ENCODE assay signal across 28 cellular contexts in the genomic region with DNA sequence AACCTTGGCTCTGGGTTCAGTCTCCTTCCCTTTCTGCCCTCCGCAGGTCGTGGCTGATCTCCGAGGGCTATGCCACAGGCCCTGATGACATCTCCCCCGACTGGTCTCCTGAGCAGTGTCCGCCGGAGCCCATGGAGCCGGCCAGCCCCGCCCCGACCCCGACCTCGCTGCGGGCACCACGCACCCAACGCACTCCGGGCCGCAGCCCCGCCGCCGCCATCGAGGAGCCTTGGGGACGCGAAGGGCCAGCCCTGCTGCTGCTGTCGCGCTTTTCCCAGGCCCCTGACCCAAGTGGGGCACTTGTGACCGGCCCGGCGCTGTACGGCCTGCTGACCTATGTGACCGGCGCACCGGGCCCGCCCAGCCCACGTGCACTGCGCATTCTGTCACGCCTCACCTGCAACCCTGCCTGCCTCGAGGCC. TPM values are rescaled to one million over a fixed set of nuclear protein-coding genes. Genes with fewer than 3 reads are reported as not detected.
DNase-seq lines count a peak whose midpoint lies in the region; ATAC-seq and TF ChIP-seq lines count a peak whose summit lies in the region.
"Had no signal": no experiment of that assay in that cellular context is flagged by ENCODE, and none has a peak within 500 bp of the region (broad histone marks: within the 10 kb centered on the region; RNA-seq: fewer than 3 reads in every experiment).

No MANE protein-coding gene starts in this region.

- H3K36me3 ChIP-seq in SK-N-SH (replicated peaks in 1 of 2; ENCODE audit: control insufficient read depth in 1 of 2, insufficient read depth in 2 of 2, low read length in 1 of 2): peaks cover 0 to 19% of the 10 kb centered on the region in 2 experiments
- no peaks in the 10 kb centered on the region for H3K36me3 ChIP-seq in colonic mucosa
- peaks cover 54% of the 10 kb centered on the region for H3K36me3 ChIP-seq in lower lobe of right lung
- peaks cover 4 to 60% (median 49%) of the 10 kb centered on the region in 6 donors for H3K36me3 ChIP-seq in spleen
- peaks cover 6% of the 10 kb centered on the region for H3K36me3 ChIP-seq in mammary epithelial cell (ENCODE audit: insufficient read depth, low read length)
- H3K36me3 ChIP-seq: BE2C had no signal

- no peak for TF ChIP-seq POLR2A in spleen (IDR thresholded peaks at IDR 0.05)

- DNase-seq in SK-N-SH (peak; percentile 16), colonic mucosa (peak; percentile 17), lower lobe of right lung (peak; percentile 45), spleen (peak; percentile 81), NCI-H2029 (lab: John Stamatoyannopoulos, UW) (no peak), mammary epithelial cell (no peak)
- DNase-seq in activated CD4-positive, alpha-beta T cell treated with anti-CD3 and anti-CD28 coated beads, Interleukin-2, amount 10 ng/mL, durations not matched to agents 24 days and 14 days: no peak
- DNase-seq: BE2C; CD4-positive, CD25-positive, alpha-beta regulatory T cell; DMS53; NCI-H1092 treated with DMSO at 0.1 percent for 48 hours; NCI-H1436 treated with DMSO at 0.1 percent for 48 hours; NCI-H187 treated with DMSO at 0.1 percent for 48 hours; NCI-H2107; NCI-H446; NCI-H526; NCI-H82; NK-92 treated with Interleukin-12 subunit alpha and Interleukin-12 subunit beta, amount 100 ng/mL, for 24 hours; PC-3; RPMI8226; SHP77; SW 1271 had no signal

- H3K9ac ChIP-seq in SK-N-SH (no peak overlapping the region), colonic mucosa (ENCODE audit: low read depth in 2 of 2, low read length in 2 of 2) (no peak overlapping the region), mammary epithelial cell (ENCODE audit: insufficient read depth, low read length) (no peak overlapping the region)

- peaks cover 24% of the 10 kb centered on the region for H3K4me1 Mint-ChIP-seq in activated CD4-positive, alpha-beta T cell treated with anti-CD3 and anti-CD28 coated beads, Interleukin-2, amount 10 ng/mL, durations not matched to agents 24 days and 14 days

- in situ Hi-C loops in mammary epithelial cell (cut with MboI; ENCODE audit: low sequenced_read_pairs in 2 of 2): loop anchor here in 1 of 2 donors (25.0 kb wide), 1 partner anchor 398 kb away; a partner anchor contains a TSS

- peaks cover 21% of the 10 kb centered on the region for H3K36me3 Mint-ChIP-seq in activated CD4-positive, alpha-beta T cell treated with anti-CD3 and anti-CD28 coated beads, Interleukin-2, amount 10 ng/mL, durations not matched to agents 24 days and 14 days (ENCODE audit: low read depth)

- H3K4me2 ChIP-seq in SK-N-SH (no peak overlapping the region), mammary epithelial cell (ENCODE audit: insufficient read depth, low read depth, low read length) (no peak overlapping the region)

- H3K27me3 ChIP-seq in SK-N-SH (ENCODE audit: insufficient read depth): no peaks in the 10 kb centered on the region
- H3K27me3 ChIP-seq in colonic mucosa: no peaks in the 10 kb centered on the region
- no peaks in the 10 kb centered on the region for H3K27me3 ChIP-seq in lower lobe of right lung (ENCODE audit: low read depth)
- H3K27me3 ChIP-seq in spleen (replicated peaks in 1 of 7): no peaks in the 10 kb centered on the region
- H3K27me3 ChIP-seq in mammary epithelial cell (ENCODE audit: insufficient read depth, low read length): no peaks in the 10 kb centered on the region
- H3K27me3 ChIP-seq: BE2C had no signal

- no TSS peak for BruUV-seq in mammary epithelial cell (replicated peaks; lab: Mats Ljungman, UMichigan)

- no peak overlapping the region for H3K27ac ChIP-seq in SK-N-SH (ENCODE audit: low read depth in 2 of 2, low read length in 1 of 2)
- no peak overlapping the region for H3K27ac ChIP-seq in colonic mucosa
- no peak overlapping the region for H3K27ac ChIP-seq in lower lobe of right lung
- H3K27ac ChIP-seq in spleen: no peak overlapping the region
- no peak overlapping the region for H3K27ac ChIP-seq in mammary epithelial cell (ENCODE audit: insufficient read depth, low read depth, low read length)
- H3K27ac ChIP-seq: 22Rv1 had no signal

- H2AFZ ChIP-seq in SK-N-SH (ENCODE audit: low read depth) (no peak overlapping the region), mammary epithelial cell (ENCODE audit: low read depth, low read length) (no peak overlapping the region)

- POLR2A ChIA-PET in SK-N-SH (lab: Yijun Ruan, JAX): no interaction called here

- no peaks in the 10 kb centered on the region for H3K9me3 Mint-ChIP-seq in activated CD4-positive, alpha-beta T cell treated with anti-CD3 and anti-CD28 coated beads, Interleukin-2, amount 10 ng/mL, durations not matched to agents 24 days and 14 days
- H3K9me3 Mint-ChIP-seq: IgD-negative memory B cell had no signal

- H3K79me2 ChIP-seq in SK-N-SH (ENCODE audit: insufficient read depth) (peaks cover 3% of the 10 kb centered on the region; the same call in 1 of the 2 replicates), mammary epithelial cell (ENCODE audit: insufficient read depth, low read length) (peaks cover 17% of the 10 kb centered on the region)

- intact Hi-C loops in colonic mucosa (cut with DNase I) (no loop called here), lower lobe of right lung (cut with DNase I) (no loop called here), spleen (cut with DNase I; ENCODE audit: low total_unique reads) (no loop called here), mammary epithelial cell (cut with micrococcal nuclease) (no loop called here)
- intact Hi-C loops in activated CD4-positive, alpha-beta T cell treated with anti-CD3 and anti-CD28 coated beads, Interleukin-2, amount 10 ng/mL, durations not matched to agents 24 days and 14 days (cut with micrococcal nuclease): no loop called here

- no peaks in the 10 kb centered on the region for H3K9me2 ChIP-seq in SK-N-SH

- peaks cover 2 to 4% of the 10 kb centered on the region in 2 experiments; a peak in 2 of 4 replicates for H3K4me1 ChIP-seq in SK-N-SH (ENCODE audit: control insufficient read depth in 1 of 2, insufficient read depth in 2 of 2, low read depth in 1 of 2, low read length in 1 of 2)
- peaks cover 5% of the 10 kb centered on the region for H3K4me1 ChIP-seq in colonic mucosa
- peaks cover 13% of the 10 kb centered on the region for H3K4me1 ChIP-seq in lower lobe of right lung
- peaks cover 15 to 48% (median 21%) of the 10 kb centered on the region in 6 donors for H3K4me1 ChIP-seq in spleen
- H3K4me1 ChIP-seq in mammary epithelial cell (ENCODE audit: insufficient read depth, low read length): peaks cover 14% of the 10 kb centered on the region
- H3K4me1 ChIP-seq: BE2C had no signal

- H3K4me3 ChIP-seq in SK-N-SH (ENCODE audit: low read depth in 2 of 2, low read length in 1 of 2) (no peak overlapping the region), colonic mucosa (no peak overlapping the region), lower lobe of right lung (no peak overlapping the region), spleen (no peak overlapping the region), mammary epithelial cell (replicated peaks in 1 of 3; ENCODE audit: insufficient read depth in 1 of 3, low read depth in 2 of 3, low read length in 3 of 3) (no peak overlapping the region)

- no peak overlapping the region for H3K27ac Mint-ChIP-seq in activated CD4-positive, alpha-beta T cell treated with anti-CD3 and anti-CD28 coated beads, Interleukin-2, amount 10 ng/mL, durations not matched to agents 24 days and 14 days
- H3K27ac Mint-ChIP-seq: CD4-positive, CD25-positive, alpha-beta regulatory T cell had no signal

- H3K9me3 ChIP-seq in SK-N-SH (no peaks in the 10 kb centered on the region), colonic mucosa (no peaks in the 10 kb centered on the region), lower lobe of right lung (no peaks in the 10 kb centered on the region), spleen (no peaks in the 10 kb centered on the region), mammary epithelial cell (replicated peaks; ENCODE audit: insufficient read depth, low read length) (no peaks in the 10 kb centered on the region)
- H3K9me3 ChIP-seq: BE2C had no signal

- TF ChIP-seq CTCF in SK-N-SH (IDR thresholded peaks at IDR 0.05) (no peak), colonic mucosa (IDR thresholded peaks at IDR 0.05) (no peak), lower lobe of right lung (IDR thresholded peaks at IDR 0.05) (no peak), spleen (IDR thresholded peaks at IDR 0.05 in 8 of 11, conservative IDR thresholded peaks at IDR 0.05 in 3 of 11) (no peak), mammary epithelial cell (conservative IDR thresholded peaks at IDR 0.05 in 1 of 2, IDR thresholded peaks at IDR 0.05 in 1 of 2; ENCODE audit: extremely low read depth in 1 of 2, insufficient read depth in 1 of 2, low read depth in 1 of 2, low read length in 2 of 2) (no peak)

- H3F3A ChIP-seq in SK-N-SH (replicated peaks; ENCODE audit: insufficient read depth): peaks cover 11% of the 10 kb centered on the region

- no peak overlapping the region for H3K4me3 Mint-ChIP-seq in activated CD4-positive, alpha-beta T cell treated with anti-CD3 and anti-CD28 coated beads, Interleukin-2, amount 10 ng/mL, durations not matched to agents 24 days and 14 days

- CTCF ChIA-PET in SK-N-SH (lab: Yijun Ruan, JAX) (no interaction called here), mammary epithelial cell (lab: Charles Lee; ENCODE audit: low non-redundant PET) (no interaction called here)

- H4K20me1 ChIP-seq in SK-N-SH (ENCODE audit: insufficient read depth): no peaks in the 10 kb centered on the region
- no peaks in the 10 kb centered on the region for H4K20me1 ChIP-seq in mammary epithelial cell (ENCODE audit: insufficient read depth, low read length)

- TF ChIP-seq RAD21 in SK-N-SH (IDR thresholded peaks at IDR 0.05; ENCODE audit: low read length): no peak

- no peaks in the 10 kb centered on the region for H3K27me3 Mint-ChIP-seq in activated CD4-positive, alpha-beta T cell treated with anti-CD3 and anti-CD28 coated beads, Interleukin-2, amount 10 ng/mL, durations not matched to agents 24 days and 14 days
- H3K27me3 Mint-ChIP-seq: CD4-positive, CD25-positive, alpha-beta regulatory T cell; IgD-negative memory B cell had no signal

- ATAC-seq in SK-N-SH treated with all-trans-retinoic acid at 6 μM for 48 hours (no peak), lower lobe of right lung (no peak)
- ATAC-seq: PC-3 had no signal

- dilution Hi-C loops in mammary epithelial cell (cut with HindIII; ENCODE audit: low sequenced_read_pairs): loop anchor here (10.0 to 25.0 kb wide), 3 partner anchors 200 to 390 kb away; a partner anchor contains a TSS

- WGBS in SK-N-SH (ENCODE audit: low lambda C conversion rate): 96% methylated on average over 33 of the region's 36 CpGs
- 94 to 98% (median 96%) methylated on average over 28 to 36 of the region's 36 CpGs for WGBS in spleen, 5 donors
- no CpG with 5 or more reads among the region's 36 CpGs for WGBS in mammary epithelial cell (ENCODE audit: low coverage, missing lambda C conversion rate)

- TF ChIP-seq EP300 in SK-N-SH (IDR thresholded peaks at IDR 0.05; ENCODE audit: borderline replicate concordance in 1 of 2, low read depth in 1 of 2, low read length in 1 of 2): no peak

RNA-seq across cellular contexts. Expression of a gene that starts 5.1 kb away (rescaled TPM):
- polyA plus RNA-seq in SK-N-SH (2012; rRNA removed): 7.0 and 8.9 TPM in 2 replicates
- polyA plus RNA-seq in SK-N-SH (2012; cell fraction: cytosol; rRNA removed): 3.1 and 4.3 TPM in 2 replicates
- polyA plus RNA-seq in SK-N-SH (2012; cell fraction: nucleus; rRNA removed): 27.4 and 34.6 TPM in 2 replicates
- total RNA-seq in colonic mucosa: 10 to 100 TPM in 1 of 2 donors, 1 to 10 TPM in 1; 5.5 to 13.2 TPM
- 9.6 TPM for total RNA-seq in lower lobe of right lung
- 10 to 100 TPM in 6 of 7 donors, 1 to 10 TPM in 1; 9.2 to 13.9 (median 11.7) TPM for total RNA-seq in spleen
- 10 to 100 TPM in 2 of 3 donors, 1 to 10 TPM in 1; 8.8 to 23.5 (median 16.2) TPM for polyA plus RNA-seq in spleen
- total RNA-seq in activated CD4-positive, alpha-beta T cell treated with anti-CD3 and anti-CD28 coated beads, Interleukin-2, amount 10 ng/mL, durations not matched to agents 24 days and 14 days: 9.9 and 10.5 TPM in 2 replicates
- total RNA-seq in mammary epithelial cell: 10 to 100 TPM in 1 of 2 donors, 1 to 10 TPM in 1; 8.7 to 10.7 TPM
- polyA plus RNA-seq in mammary epithelial cell: 6.4 TPM
- 9.8 TPM for polyA minus RNA-seq in mammary epithelial cell

RNA-seq across cellular contexts. Expression of a gene that starts 7.6 kb away (rescaled TPM):
- polyA plus RNA-seq in SK-N-SH (2012; rRNA removed) (29.7 and 30.4 TPM in 2 replicates), spleen (10 to 100 TPM; 10.7 to 23.6 (median 13.5) TPM), mammary epithelial cell (22.7 TPM)
- 15.3 and 29.1 TPM in 2 replicates for polyA plus RNA-seq in SK-N-SH (2012; cell fraction: cytosol; rRNA removed)
- 90.7 and 142 TPM in 2 replicates for polyA plus RNA-seq in SK-N-SH (2012; cell fraction: nucleus; rRNA removed)
- total RNA-seq in colonic mucosa (10 to 100 TPM; 10.9 to 34.2 TPM), lower lobe of right lung (32.5 TPM), spleen (10 to 100 TPM; 17.6 to 69.0 (median 36.4) TPM), mammary epithelial cell (10 to 100 TPM; 45.4 to 50.7 TPM)
- total RNA-seq in activated CD4-positive, alpha-beta T cell treated with anti-CD3 and anti-CD28 coated beads, Interleukin-2, amount 10 ng/mL, durations not matched to agents 24 days and 14 days: 0.49 and 1.5 TPM in 2 replicates
- polyA minus RNA-seq in mammary epithelial cell: 62.4 TPM

RNA-seq across cellular contexts. Expression of a gene that starts 18.6 kb away (rescaled TPM):
- 0.31 and 0.58 TPM in 2 replicates for polyA plus RNA-seq in SK-N-SH (2012; rRNA removed)
- polyA plus RNA-seq in SK-N-SH (2012; cell fraction: cytosol; rRNA removed): 0.12 and 0.14 TPM in 2 replicates
- polyA plus RNA-seq in SK-N-SH (2012; cell fraction: nucleus; rRNA removed): 2.5 and 2.6 TPM in 2 replicates
- under 1 TPM; 0.20 to 0.21 TPM for total RNA-seq in colonic mucosa
- total RNA-seq in lower lobe of right lung: 2.0 TPM
- total RNA-seq in spleen: 1 to 10 TPM in 1 of 7 donors, under 1 TPM in 3, not detected in 3; 0.17 to 1.2 (median 0.53) TPM
- polyA plus RNA-seq in spleen: 1 to 10 TPM; 1.3 to 2.3 (median 1.7) TPM
- not detected in 2 replicates for total RNA-seq in activated CD4-positive, alpha-beta T cell treated with anti-CD3 and anti-CD28 coated beads, Interleukin-2, amount 10 ng/mL, durations not matched to agents 24 days and 14 days
- under 1 TPM in 1 of 2 donors, not detected in 1; 0.66 TPM for total RNA-seq in mammary epithelial cell
- polyA plus RNA-seq in mammary epithelial cell: 0.17 TPM
- not detected for polyA minus RNA-seq in mammary epithelial cell
- total RNA-seq: Daoy, G401 had no signal

RNA-seq across cellular contexts. Expression of a gene that starts 21.8 kb away (rescaled TPM):
- 0.45 and 0.61 TPM in 2 replicates for polyA plus RNA-seq in SK-N-SH (2012; rRNA removed)
- 0.28 and 0.49 TPM in 2 replicates for polyA plus RNA-seq in SK-N-SH (2012; cell fraction: cytosol; rRNA removed)
- 0.35 and 0.46 TPM in 2 replicates for polyA plus RNA-seq in SK-N-SH (2012; cell fraction: nucleus; rRNA removed)
- total RNA-seq in colonic mucosa: under 1 TPM; 0.17 to 0.45 TPM
- total RNA-seq in lower lobe of right lung: 0.89 TPM
- total RNA-seq in spleen: 1 to 10 TPM in 2 of 7 donors, under 1 TPM in 5; 0.52 to 1.7 (median 0.69) TPM
- polyA plus RNA-seq in spleen: under 1 TPM; 0.10 to 0.15 (median 0.12) TPM
- total RNA-seq in activated CD4-positive, alpha-beta T cell treated with anti-CD3 and anti-CD28 coated beads, Interleukin-2, amount 10 ng/mL, durations not matched to agents 24 days and 14 days: 0.09 and 0.16 TPM in 2 replicates
- under 1 TPM; 0.09 to 0.17 TPM for total RNA-seq in mammary epithelial cell
- 0.06 TPM for polyA plus RNA-seq in mammary epithelial cell
- polyA minus RNA-seq in mammary epithelial cell: not detected
- total RNA-seq: Daoy, PC-3 had no signal
- polyA plus RNA-seq: IgD-negative memory B cell had no signal

RNA-seq across cellular contexts. Expression of a gene that starts 36.2 kb away (rescaled TPM):
- polyA plus RNA-seq in SK-N-SH (2012; rRNA removed) (not detected in 2 replicates), spleen (under 1 TPM in 2 of 3 donors, not detected in 1; 0.79 to 0.80 TPM), mammary epithelial cell (not detected)
- polyA plus RNA-seq in SK-N-SH (2012; cell fraction: cytosol; rRNA removed): not detected in 2 replicates
- not detected in 2 replicates for polyA plus RNA-seq in SK-N-SH (2012; cell fraction: nucleus; rRNA removed)
- total RNA-seq in colonic mucosa (not detected), lower lobe of right lung (not detected), spleen (not detected), mammary epithelial cell (not detected)
- total RNA-seq in activated CD4-positive, alpha-beta T cell treated with anti-CD3 and anti-CD28 coated beads, Interleukin-2, amount 10 ng/mL, durations not matched to agents 24 days and 14 days: not detected in 2 replicates
- not detected for polyA minus RNA-seq in mammary epithelial cell
- total RNA-seq: CD4-positive, CD25-positive, alpha-beta regulatory T cell; Daoy; G401; H1; PC-3 had no signal
- polyA plus RNA-seq: CD4-positive, CD25-positive, alpha-beta regulatory T cell; IgD-negative memory B cell had no signal

Comparison
In these comparisons a context has a peak if more than half of its experiments do, and no peak if none do; other contexts are left out.
1. DNase-seq: peak in SK-N-SH (single experiment), colonic mucosa (single experiment), lower lobe of right lung (single experiment) and spleen (single experiment); none in activated CD4-positive, alpha-beta T cell treated with anti-CD3 and anti-CD28 coated beads, Interleukin-2, amount 10 ng/mL, durations not matched to agents 24 days and 14 days (single experiment), NCI-H2029 (single experiment) and mammary epithelial cell (single experiment).